Comparison of ENCODE assay signal across 2 cellular contexts in genomic region chr19:5050905-5051304, GRCh38.
TF ChIP-seq lines count a peak whose summit lies in the region.

No MANE protein-coding gene starts in this region.

TF ChIP-seq in HepG2, 621 proteins besides CTCF, POLR2A, EP300 and RAD21 (continued from another document):
- TF ChIP-seq ZNF687 (CRISPR knock-in tag; IDR thresholded peaks at IDR 0.05) (peak; percentile 4; the same call in 1 of the 2 replicates), SNAI1 (CRISPR knock-in tag; IDR thresholded peaks at IDR 0.05; ENCODE audit: borderline replicate concordance) (no peak)

TF ChIP-seq in IMR-90, 13 proteins besides CTCF, POLR2A, EP300 and RAD21 (continued from another document):
- no peak for TF ChIP-seq ELK1 (IDR thresholded peaks at IDR 0.05; ENCODE audit: borderline replicate concordance, low read depth, low read length)
- no peak for TF ChIP-seq CHD1 (IDR thresholded peaks at IDR 0.05; ENCODE audit: low read depth, low read length)
- TF ChIP-seq BHLHE40 (IDR thresholded peaks at IDR 0.05; ENCODE audit: low read depth, low read length), result no peak
- TF ChIP-seq SMC3 (IDR thresholded peaks at IDR 0.05; ENCODE audit: low read depth, low read length), result no peak
- TF ChIP-seq USF2 (IDR thresholded peaks at IDR 0.05; ENCODE audit: low read depth, low read length), result no peak
- TF ChIP-seq NFE2L2 (IDR thresholded peaks at IDR 0.05; ENCODE audit: low read depth, low read length), result no peak
- no peak for TF ChIP-seq CEBPB (IDR thresholded peaks at IDR 0.05; ENCODE audit: low read depth, low read length)
- TF ChIP-seq MAFK (IDR thresholded peaks at IDR 0.05; ENCODE audit: low read depth, low read length), result no peak
- no peak for TF ChIP-seq FOS (IDR thresholded peaks at IDR 0.05; ENCODE audit: low read depth, low read length)
- TF ChIP-seq RCOR1 (IDR thresholded peaks at IDR 0.05; ENCODE audit: insufficient replicate concordance, low read length), result no peak
- no peak for TF ChIP-seq MAZ (IDR thresholded peaks at IDR 0.05; ENCODE audit: borderline replicate concordance, low read depth, low read length)
- TF ChIP-seq MXI1 (IDR thresholded peaks at IDR 0.05; ENCODE audit: borderline replicate concordance, low read depth, low read length), result no peak
